17 cellular contexts compared by ENCODE assay signal in the genomic region with DNA sequence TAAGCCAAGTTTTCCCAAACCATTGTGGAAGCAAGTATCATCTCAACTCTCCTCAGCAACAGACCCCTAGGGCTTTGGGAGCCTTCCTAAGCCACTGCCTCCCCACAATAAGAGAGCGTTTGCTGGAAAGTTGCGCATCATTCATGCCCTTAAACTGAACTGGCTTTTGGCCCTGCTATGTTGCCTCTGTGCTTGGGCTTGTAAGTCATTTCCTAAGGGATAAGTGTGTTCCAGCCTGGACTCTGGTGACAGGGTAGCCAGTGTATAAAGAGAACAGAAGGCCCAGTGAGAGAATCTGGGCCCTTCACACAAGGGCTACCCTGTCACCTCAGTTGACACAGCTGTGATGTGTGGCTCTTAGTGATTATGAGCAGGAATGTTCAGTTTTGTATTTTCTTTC.
"Had no signal": no experiment of that assay in that cellular context is flagged by ENCODE, and none has a peak within 500 bp of the region (broad histone marks: within the 10 kb centered on the region; RNA-seq: fewer than 3 reads in every experiment).

No MANE protein-coding gene starts in this region.

- ATAC-seq: activated CD8-positive, alpha-beta T cell treated with anti-CD3 and anti-CD28 coated beads for 36 hours; activated T-cell treated with anti-CD3 and anti-CD28 coated beads, Interleukin-2, amount 50 U/mL, for 72 hours; left lung; pancreas; stimulated activated effector memory CD8-positive, alpha-beta T cell treated with anti-CD3 and anti-CD28 coated beads, Interleukin-12 subunit alpha, Interleukin-12 subunit beta, amount 100 ng/mL, for 72 hours had no signal

- DNase-seq: activated CD4-positive, alpha-beta T cell treated with anti-CD3 and anti-CD28 coated beads for 4 hours; activated CD8-positive, alpha-beta memory T cell treated with anti-CD3 and anti-CD28 coated beads, Interleukin-2, amount 50 U/mL, for 4 hours; activated CD8-positive, alpha-beta T cell treated with anti-CD3 and anti-CD28 coated beads for 36 hours; activated gamma-delta T cell treated with Interleukin-2 at 50 U/mL for 16 hours; activated naive CD8-positive, alpha-beta T cell treated with anti-CD3 and anti-CD28 coated beads, Interleukin-2, amount 10 ng/mL, durations not matched to agents 7 days and 5 days; activated T-cell treated with anti-CD3 and anti-CD28 coated beads, Interleukin-2, amount 50 U/mL, for 72 hours; islet precursor cell; left lung; mesendoderm; pancreas; retina; small intestine had no signal

- FAIRE-seq: pancreas, small intestine had no signal

- H3K27ac ChIP-seq: breast epithelium, esophagus muscularis mucosa, left lung, pancreas, vagina, VCaP had no signal
